In the genomic region with DNA sequence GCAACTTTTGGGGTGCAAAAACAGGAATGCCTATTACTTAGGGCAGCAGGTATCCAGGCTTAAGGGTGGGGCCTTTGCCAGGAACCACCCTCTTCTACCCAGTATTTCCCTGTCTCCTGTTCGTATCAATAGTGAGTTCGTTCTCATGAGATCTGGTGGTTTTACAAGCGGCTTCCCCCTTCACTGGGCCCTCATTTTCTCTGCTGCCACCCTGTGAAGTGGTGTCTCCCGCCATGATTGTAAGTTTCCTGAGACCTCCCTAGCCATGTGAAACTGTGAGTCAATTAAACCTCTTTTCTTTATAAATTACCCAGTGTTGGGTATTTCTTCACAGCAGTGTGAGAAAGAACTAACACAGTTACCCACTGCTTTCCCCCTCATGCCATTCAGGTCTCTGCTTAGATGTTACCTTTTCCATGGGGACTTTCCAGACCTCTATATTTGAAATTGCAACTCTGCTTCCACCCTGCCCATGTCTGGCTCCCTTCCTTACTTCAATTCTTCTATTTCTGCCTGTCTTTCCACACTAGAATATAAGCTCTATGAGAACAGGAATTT, we compare ENCODE assay signal across 16 cellular contexts.
"Had no signal": no experiment of that assay in that cellular context is flagged by ENCODE, and none has a peak within 500 bp of the region (broad histone marks: within the 10 kb centered on the region; RNA-seq: fewer than 3 reads in every experiment).

No MANE protein-coding gene starts in this region.

- H3K4me1 ChIP-seq: stomach, testis had no signal

- H3K36me3 Mint-ChIP-seq: neural progenitor cell had no signal

- H3K9me3 ChIP-seq: ovary, stomach, testis, upper lobe of right lung had no signal

- H3K4me3 Mint-ChIP-seq: naive B cell, neural progenitor cell had no signal

- H3K4me3 ChIP-seq: neural progenitor cell, ovary, spleen, testis, upper lobe of right lung had no signal

- H3K27me3 ChIP-seq: neural progenitor cell, ovary, stomach, testis, upper lobe of right lung had no signal

- H3K4me2 ChIP-seq: neural progenitor cell had no signal

- ATAC-seq: left colon, sciatic nerve, SK-N-SH treated with all-trans-retinoic acid at 6 μM for 48 hours had no signal

- FAIRE-seq: astrocyte had no signal

- H3K36me3 ChIP-seq: neural progenitor cell, ovary, spleen, stomach, upper lobe of right lung had no signal

- DNase-seq: activated CD4-positive, alpha-beta T cell treated with anti-CD3 and anti-CD28 coated beads for 4 hours; activated effector memory CD4-positive, alpha-beta T cell treated with anti-CD3 and anti-CD28 coated beads, Interleukin-2, amount 50 U/mL, for 16 hours; activated T-cell treated with anti-CD3 and anti-CD28 coated beads, Interleukin-2, amount 50 U/mL, for 1 hour; erythroblast; left colon; naive B cell; ovary; SHP77; spleen; stomach; testis; upper lobe of right lung had no signal

- H3K27ac Mint-ChIP-seq: naive B cell, neural progenitor cell had no signal

- H3K27ac ChIP-seq: neural progenitor cell, ovary, stomach, testis, upper lobe of right lung had no signal

- H3K9ac ChIP-seq: neural progenitor cell had no signal

- H2AFZ ChIP-seq: neural progenitor cell had no signal

- H3K4me1 Mint-ChIP-seq: naive B cell, neural progenitor cell had no signal
